Comparison of ENCODE assay signal across 11 cellular contexts in the genomic region with DNA sequence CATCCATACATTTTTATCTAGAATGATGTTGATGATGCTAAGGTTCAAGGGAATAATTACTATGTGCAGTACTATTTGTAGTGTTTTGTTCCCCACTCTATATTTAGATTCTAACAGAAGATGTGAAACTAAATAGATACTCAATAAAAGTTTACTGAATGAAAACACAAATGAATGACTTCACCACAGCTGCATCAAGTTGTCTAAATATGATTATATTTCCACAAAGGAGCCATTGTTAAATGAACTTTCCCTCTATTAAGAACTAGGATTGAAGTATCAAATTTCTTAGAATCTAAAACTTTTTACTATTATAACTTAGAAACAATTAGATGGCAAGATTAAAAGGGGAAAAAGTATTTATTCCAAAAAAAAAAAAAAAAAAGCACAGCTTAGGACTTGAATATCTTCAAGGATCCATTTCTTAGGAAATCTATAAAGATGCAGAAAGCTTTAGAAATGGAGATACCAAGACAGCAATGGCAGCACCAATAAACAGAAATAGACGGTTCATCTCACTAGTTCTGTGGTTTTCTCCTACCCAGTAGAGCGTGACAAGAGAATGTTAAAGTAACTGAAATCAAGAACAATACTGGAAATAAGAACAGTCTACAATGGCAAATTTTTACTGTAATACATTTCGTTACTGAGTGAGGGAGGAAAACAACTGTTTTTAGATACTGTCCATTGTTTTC.
DNase-seq lines count a peak whose midpoint lies in the region; ATAC-seq lines count a peak whose summit lies in the region.
"Had no signal": no experiment of that assay in that cellular context is flagged by ENCODE, and none has a peak within 500 bp of the region (broad histone marks: within the 10 kb centered on the region; RNA-seq: fewer than 3 reads in every experiment).

No MANE protein-coding gene starts in this region.

- H3K4me1 Mint-ChIP-seq in activated CD4-positive, alpha-beta T cell treated with anti-CD3 and anti-CD28 coated beads, Interleukin-2, amount 10 ng/mL, durations not matched to agents 24 days and 14 days: peaks cover 5% of the 10 kb centered on the region

- no peaks in the 10 kb centered on the region for H3K36me3 Mint-ChIP-seq in activated CD4-positive, alpha-beta T cell treated with anti-CD3 and anti-CD28 coated beads, Interleukin-2, amount 10 ng/mL, durations not matched to agents 24 days and 14 days (ENCODE audit: low read depth)

- H3K4me1 ChIP-seq in HAP-1: no peaks in the 10 kb centered on the region

- no peaks in the 10 kb centered on the region for H3K9me3 ChIP-seq in HAP-1
- H3K9me3 ChIP-seq: heart right ventricle had no signal

- H3K4me3 ChIP-seq in HAP-1: no peak overlapping the region
- H3K4me3 ChIP-seq: heart right ventricle had no signal

- in situ Hi-C loops in HAP-1 (cut with MboI; ENCODE audit: low sequenced_read_pairs): no loop called here

- ATAC-seq in GM18867 (IDR thresholded peaks at IDR 0.05; ENCODE audit: unreplicated experiment): peak; percentile 84
- ATAC-seq in GM21619 (IDR thresholded peaks at IDR 0.05; ENCODE audit: unreplicated experiment): peak; percentile 85
- peak; percentile 86 for ATAC-seq in HG03342 (IDR thresholded peaks at IDR 0.05; ENCODE audit: unreplicated experiment)
- ATAC-seq: heart right ventricle had no signal

- DNase-seq in left kidney (ENCODE audit: low read depth, low spot score) (peak; percentile 15), HAP-1 (ENCODE audit: low spot score in 2 of 2) (no peak), globus pallidus (ENCODE audit: low spot score) (no peak)
- DNase-seq in activated CD4-positive, alpha-beta T cell treated with anti-CD3 and anti-CD28 coated beads, Interleukin-2, amount 10 ng/mL, durations not matched to agents 24 days and 14 days: no peak
- DNase-seq in stimulated activated naive CD4-positive, alpha-beta T cell (lab: John Stamatoyannopoulos, UW): no peak
- DNase-seq: EL, heart right ventricle, NCI-H2081 had no signal

- H3K4me3 Mint-ChIP-seq in activated CD4-positive, alpha-beta T cell treated with anti-CD3 and anti-CD28 coated beads, Interleukin-2, amount 10 ng/mL, durations not matched to agents 24 days and 14 days: no peak overlapping the region

- peaks cover 35% of the 10 kb centered on the region for H3K27me3 Mint-ChIP-seq in activated CD4-positive, alpha-beta T cell treated with anti-CD3 and anti-CD28 coated beads, Interleukin-2, amount 10 ng/mL, durations not matched to agents 24 days and 14 days

- H3K9me3 Mint-ChIP-seq in activated CD4-positive, alpha-beta T cell treated with anti-CD3 and anti-CD28 coated beads, Interleukin-2, amount 10 ng/mL, durations not matched to agents 24 days and 14 days: no peaks in the 10 kb centered on the region

- peaks cover 12% of the 10 kb centered on the region for H3K27me3 ChIP-seq in HAP-1 (ENCODE audit: low read depth)
- H3K27me3 ChIP-seq: heart right ventricle had no signal

- H3K36me3 ChIP-seq in HAP-1 (replicated peaks): no peaks in the 10 kb centered on the region
- H3K36me3 ChIP-seq: heart right ventricle had no signal

- H3K27ac Mint-ChIP-seq in activated CD4-positive, alpha-beta T cell treated with anti-CD3 and anti-CD28 coated beads, Interleukin-2, amount 10 ng/mL, durations not matched to agents 24 days and 14 days: no peak overlapping the region

- intact Hi-C loops in activated CD4-positive, alpha-beta T cell treated with anti-CD3 and anti-CD28 coated beads, Interleukin-2, amount 10 ng/mL, durations not matched to agents 24 days and 14 days (cut with micrococcal nuclease): no loop called here
